19 cellular contexts compared by ENCODE assay signal in the genomic region with DNA sequence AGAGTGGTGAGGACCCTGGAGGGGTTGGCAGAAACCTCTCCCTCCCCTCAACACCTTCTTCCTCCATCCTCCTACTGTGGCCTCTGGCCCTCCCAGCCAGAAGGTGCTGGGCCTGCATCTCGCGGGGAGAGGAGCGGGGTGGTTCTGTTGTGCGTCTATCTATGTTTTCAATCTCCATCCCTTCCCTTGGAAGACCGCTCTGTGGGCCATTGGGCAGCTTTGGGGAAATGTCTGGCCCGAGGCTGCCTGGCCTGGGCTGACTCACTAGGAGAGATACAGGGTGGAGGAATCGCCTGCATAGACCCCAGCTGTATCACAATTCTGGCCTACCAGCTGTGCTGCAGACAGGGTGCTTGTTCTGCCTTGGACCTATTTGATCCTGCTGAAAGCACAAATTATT. TPM values are rescaled to one million over a fixed set of nuclear protein-coding genes. Genes with fewer than 3 reads are reported as not detected.
A peak's percentile ranks its signal among the peaks of the same experiment; 100 is the strongest.
DNase-seq lines count a peak whose midpoint lies in the region; ATAC-seq, FAIRE-seq and TF ChIP-seq lines count a peak whose summit lies in the region.
"Had no signal": no experiment of that assay in that cellular context is flagged by ENCODE, and none has a peak within 500 bp of the region (broad histone marks: within the 10 kb centered on the region; RNA-seq: fewer than 3 reads in every experiment).

No MANE protein-coding gene starts in this region.

- H3K14ac ChIP-seq in IMR-90 (replicated peaks; ENCODE audit: low read depth, low read length) (0 out of 2 replicates have a peak overlapping the region, but pooled peaks have one; percentile 63), H1 (ENCODE audit: insufficient read length) (no peak overlapping the region)

- no peaks in the 10 kb centered on the region for H3K9me1 ChIP-seq in IMR-90 (ENCODE audit: insufficient read depth, low read length)

- intact Hi-C loops in IMR-90 (cut with micrococcal nuclease) (no loop called here), gastrocnemius medialis (cut with DNase I; ENCODE audit: low total_unique reads) (loop anchor here (10.0 kb wide), 1 partner anchor 238 kb away; no protein-coding TSS in a partner anchor)

- 74% methylated on average over 7 of the region's 7 CpGs for WGBS in SK-N-SH (ENCODE audit: low lambda C conversion rate)
- WGBS in IMR-90 (ENCODE audit: extremely low coverage in 2 of 2, insufficient read length in 1 of 2), 2 experiments: no CpG with 5 or more reads among the region's 7 CpGs
- 90% methylated on average over 7 of the region's 7 CpGs; no CpG with 5 or more reads in 1 of the 2 experiments for WGBS in H1 (ENCODE audit: extremely low coverage in 1 of 2, insufficient coverage in 1 of 2, insufficient read length in 1 of 2, insufficient replicate concordance in 2 of 2, low coverage in 1 of 2, low lambda C conversion rate in 2 of 2, missing lambda C conversion rate in 1 of 2), 2 experiments
- 85% methylated on average over 7 of the region's 7 CpGs for WGBS in hepatocyte (ENCODE audit: low lambda C conversion rate, missing lambda C conversion rate)

- no peak overlapping the region for H4K91ac ChIP-seq in IMR-90 (ENCODE audit: insufficient read depth, low read depth, low read length)
- H4K91ac ChIP-seq in H1 (replicated peaks; ENCODE audit: insufficient read length, low read length): no peak overlapping the region

- peak; percentile 82 for DNase-seq in SK-N-SH
- no peak for DNase-seq in IMR-90
- no peak for DNase-seq in H1 (ENCODE audit: low read depth in 1 of 2, low spot score in 2 of 2)
- no peak for DNase-seq in gastrocnemius medialis
- no peak for DNase-seq in medulla oblongata (ENCODE audit: extremely low spot score)
- DNase-seq in hepatocyte (ENCODE audit: low spot score): no peak
- DNase-seq: AML-193; Calu3; CD8-positive, alpha-beta T cell; DMS79 treated with DMSO at 0.1 percent for 48 hours; GF-D8; HFFc6 had no signal

- H3K4me2 ChIP-seq in SK-N-SH (no peak overlapping the region), IMR-90 (ENCODE audit: low read depth, low read length) (no peak overlapping the region), H1 (ENCODE audit: insufficient read depth in 1 of 2, low read depth in 2 of 2, low read length in 2 of 2) (no peak overlapping the region), hepatocyte (no peak overlapping the region)
- H3K4me2 ChIP-seq: A549 had no signal

- H3K27ac ChIP-seq in SK-N-SH (ENCODE audit: low read depth in 2 of 2, low read length in 1 of 2) (peak overlapping the region in 1 of 2 experiments; percentile 88; a peak in 2 of 4 replicates), IMR-90 (ENCODE audit: insufficient read depth, low read length) (no peak overlapping the region), H1 (ENCODE audit: low read depth, low read length) (no peak overlapping the region), gastrocnemius medialis (peak overlapping the region; percentile 79 to 96 (median 89)), hepatocyte (no peak overlapping the region)
- H3K27ac ChIP-seq: 22Rv1, A549 had no signal

- BruUV-seq in IMR-90 (replicated peaks; lab: Mats Ljungman, UMichigan): no TSS peak

- dilution Hi-C loops in IMR-90 (cut with HindIII; ENCODE audit: low sequenced_read_pairs, unreplicated experiment): no loop called here

- H3K4ac ChIP-seq in IMR-90 (ENCODE audit: low read depth, low read length): peak overlapping the region; percentile 63; the same call in 1 of the 2 replicates
- no peak overlapping the region for H3K4ac ChIP-seq in H1 (replicated peaks; ENCODE audit: insufficient read length, low read depth, low read length)

- CTCF ChIA-PET in SK-N-SH (lab: Yijun Ruan, JAX) (interaction anchor here (1.1 to 1.6 kb wide), 2 partner anchors 35 to 41 kb away, joined by 3 to 4 read pairs; no protein-coding TSS in a partner anchor), IMR-90 (lab: Yijun Ruan, JAX) (no interaction called here), H1 (lab: Charles Lee; ENCODE audit: partially characterized antibody) (interaction anchor here (0.7 to 1.0 kb wide), 2 partner anchors 57 to 59 kb away, joined by 3 read pairs; no protein-coding TSS in a partner anchor)

- H2AK5ac ChIP-seq in IMR-90 (ENCODE audit: low read depth, low read length) (no peak overlapping the region), H1 (ENCODE audit: low read depth, low read length) (0 out of 2 replicates have a peak overlapping the region, but pooled peaks have one; percentile 75)

- H2AFZ ChIP-seq in SK-N-SH (ENCODE audit: low read depth) (no peak overlapping the region), IMR-90 (replicated peaks; ENCODE audit: low read length, poor library complexity) (no peak overlapping the region), H1 (ENCODE audit: low read length) (no peak overlapping the region), hepatocyte (no peak overlapping the region)

- H3K9me3 ChIP-seq in SK-N-SH (no peaks in the 10 kb centered on the region), IMR-90 (ENCODE audit: control insufficient read depth, insufficient read depth, low read length) (no peaks in the 10 kb centered on the region), H1 (ENCODE audit: insufficient read depth in 2 of 2, low read depth in 1 of 2, low read length in 1 of 2) (no peaks in the 10 kb centered on the region), gastrocnemius medialis (no peaks in the 10 kb centered on the region), hepatocyte (ENCODE audit: low read depth) (no peaks in the 10 kb centered on the region)
- H3K9me3 ChIP-seq: A549 had no signal

- no peak overlapping the region for H2BK12ac ChIP-seq in H1 (ENCODE audit: low read depth, low read length)

- no peak for FAIRE-seq in H1 (lab: Jason Lieb, UNC)
- FAIRE-seq: A549, HepG2 had no signal

- no peak overlapping the region for H2AK9ac ChIP-seq in IMR-90 (replicated peaks; ENCODE audit: low read depth, low read length, poor library complexity)

- no peak overlapping the region for H3K56ac ChIP-seq in IMR-90 (ENCODE audit: extremely low read depth, insufficient read depth, low read length)
- no peak overlapping the region for H3K56ac ChIP-seq in H1 (replicated peaks; ENCODE audit: insufficient read length, low read depth, low read length)

- TF ChIP-seq EP300 in SK-N-SH (IDR thresholded peaks at IDR 0.05; ENCODE audit: borderline replicate concordance in 1 of 2, low read depth in 1 of 2, low read length in 1 of 2) (peak in 1 of 2 experiments; percentile 61; a peak in 1 of 4 replicates), H1 (IDR thresholded peaks at IDR 0.05; ENCODE audit: borderline replicate concordance in 1 of 2, low read depth in 2 of 2, low read length in 2 of 2) (no peak)

- no peak overlapping the region for H3K18ac ChIP-seq in IMR-90 (ENCODE audit: low read depth, low read length)
- H3K18ac ChIP-seq in H1 (ENCODE audit: extremely low read depth, low read length): no peak overlapping the region

- H3K4me3 ChIP-seq in SK-N-SH (ENCODE audit: low read depth in 2 of 2, low read length in 1 of 2): no peak overlapping the region
- H3K4me3 ChIP-seq in IMR-90 (ENCODE audit: insufficient read depth, low read depth, low read length): no peak overlapping the region
- no peak overlapping the region for H3K4me3 ChIP-seq in H1 (ENCODE audit: extremely low read depth in 1 of 4, insufficient read depth in 2 of 4, low read depth in 3 of 4, low read length in 4 of 4)
- no peak overlapping the region for H3K4me3 ChIP-seq in gastrocnemius medialis
- H3K4me3 ChIP-seq in hepatocyte: no peak overlapping the region
- H3K4me3 ChIP-seq: A549, BLaER1 had no signal

- H4K5ac ChIP-seq in IMR-90 (ENCODE audit: low read depth, low read length) (no peak overlapping the region), H1 (ENCODE audit: insufficient read length, low read depth, low read length) (no peak overlapping the region)

- H4K20me1 ChIP-seq in SK-N-SH (ENCODE audit: insufficient read depth) (0 out of 2 replicates have a peak, but pooled peaks cover 7% of the 10 kb centered on the region), IMR-90 (ENCODE audit: insufficient read depth, low read length) (peaks cover 30% of the 10 kb centered on the region; the same call in 1 of the 2 replicates), H1 (replicated peaks in 1 of 2; ENCODE audit: control insufficient read depth in 1 of 2, insufficient read depth in 2 of 2, low read length in 2 of 2) (peaks cover 2 to 21% of the 10 kb centered on the region in 2 experiments), hepatocyte (ENCODE audit: insufficient read depth, poor library complexity, severe bottlenecking) (no peaks in the 10 kb centered on the region)
- H4K20me1 ChIP-seq: BLaER1 had no signal

- H2BK5ac ChIP-seq in IMR-90 (ENCODE audit: low read depth, low read length, poor library complexity, severe bottlenecking) (no peak overlapping the region), H1 (ENCODE audit: low read depth, low read length) (no peak overlapping the region)

- H3K4me1 ChIP-seq in SK-N-SH (ENCODE audit: control insufficient read depth in 1 of 2, insufficient read depth in 2 of 2, low read depth in 1 of 2, low read length in 1 of 2) (peaks cover 7 to 50% of the 10 kb centered on the region in 2 experiments; a peak in 1 of 4 replicates), IMR-90 (ENCODE audit: control insufficient read depth, insufficient read depth, low read length) (peaks cover 16% of the 10 kb centered on the region), H1 (replicated peaks in 1 of 4; ENCODE audit: control insufficient read depth in 3 of 4, insufficient read depth in 4 of 4, low read length in 3 of 4) (peaks cover 3 to 19% (median 7%) of the 10 kb centered on the region in 4 experiments), gastrocnemius medialis (peaks cover 69 to 72% of the 10 kb centered on the region in 2 donors), hepatocyte (ENCODE audit: insufficient read depth) (peaks cover 18% of the 10 kb centered on the region)

- H3K23me2 ChIP-seq in H1 (ENCODE audit: low read depth, low read length): peaks cover 11% of the 10 kb centered on the region; the same call in 1 of the 2 replicates

- H3K23ac ChIP-seq in IMR-90 (ENCODE audit: low read depth, low read length): no peak overlapping the region
- no peak overlapping the region for H3K23ac ChIP-seq in H1 (ENCODE audit: insufficient read length)

- TF ChIP-seq CTCF in SK-N-SH (IDR thresholded peaks at IDR 0.05) (no peak), IMR-90 (conservative IDR thresholded peaks at IDR 0.05; ENCODE audit: low read depth, low read length) (no peak), H1 (IDR thresholded peaks at IDR 0.05; ENCODE audit: control extremely low read depth in 1 of 3, insufficient read depth in 1 of 3, low read depth in 1 of 3, low read length in 3 of 3) (no peak), gastrocnemius medialis (IDR thresholded peaks at IDR 0.05 in 4 of 5, conservative IDR thresholded peaks at IDR 0.05 in 1 of 5) (no peak), hepatocyte (IDR thresholded peaks at IDR 0.05; ENCODE audit: poor library complexity) (no peak)

- H3F3A ChIP-seq in SK-N-SH (replicated peaks; ENCODE audit: insufficient read depth): peaks cover 6% of the 10 kb centered on the region

- POLR2A ChIA-PET in SK-N-SH (lab: Yijun Ruan, JAX): interaction anchor here (2.0 kb wide), 1 partner anchor 37 kb away, joined by 5 read pairs; no protein-coding TSS in a partner anchor
- POLR2A ChIA-PET in IMR-90 (lab: Charles Lee; ENCODE audit: unreplicated experiment): no interaction called here
- POLR2A ChIA-PET in H1 (lab: Charles Lee; ENCODE audit: partially characterized antibody): no interaction called here

- no peak overlapping the region for H2BK15ac ChIP-seq in IMR-90 (ENCODE audit: low read depth, low read length)
- H2BK15ac ChIP-seq in H1 (ENCODE audit: low read length): peak overlapping the region; percentile 81; the same call in 1 of the 2 replicates

- H3K79me2 ChIP-seq in SK-N-SH (ENCODE audit: insufficient read depth) (no peaks in the 10 kb centered on the region), H1 (ENCODE audit: control insufficient read depth in 1 of 2, insufficient read depth in 2 of 2, low read length in 2 of 2) (peaks cover 0 to 8% of the 10 kb centered on the region in 2 experiments; a peak in 1 of 4 replicates), hepatocyte (peaks cover 9% of the 10 kb centered on the region)

- H3K79me1 ChIP-seq in IMR-90 (ENCODE audit: low read depth in 1 of 2, low read length in 2 of 2) (peaks cover 4 to 18% of the 10 kb centered on the region in 2 experiments; a peak in 3 of 4 replicates), H1 (ENCODE audit: low read depth, low read length) (peaks cover 8% of the 10 kb centered on the region)

- H2BK20ac ChIP-seq in IMR-90 (ENCODE audit: low read depth, low read length) (no peak overlapping the region), H1 (ENCODE audit: low read length) (no peak overlapping the region)

- TF ChIP-seq POLR2A in IMR-90 (IDR thresholded peaks at IDR 0.05; ENCODE audit: low read depth, low read length) (no peak), H1 (IDR thresholded peaks at IDR 0.05; ENCODE audit: control extremely low read depth in 1 of 2, low read depth in 2 of 2, low read length in 2 of 2) (no peak), gastrocnemius medialis (IDR thresholded peaks at IDR 0.05) (no peak)

- ATAC-seq in SK-N-SH treated with all-trans-retinoic acid at 6 μM for 48 hours (no peak), IMR-90 (ENCODE audit: low read depth) (no peak), gastrocnemius medialis (no peak), HG02798 (IDR thresholded peaks at IDR 0.05; ENCODE audit: poor library complexity, unreplicated experiment) (no peak)
- ATAC-seq: A549; CD8-positive, alpha-beta T cell; HCT116; HepG2 had no signal

- no peaks in the 10 kb centered on the region for H3K36me3 ChIP-seq in SK-N-SH (replicated peaks in 1 of 2; ENCODE audit: control insufficient read depth in 1 of 2, insufficient read depth in 2 of 2, low read length in 1 of 2)
- no peaks in the 10 kb centered on the region for H3K36me3 ChIP-seq in IMR-90 (ENCODE audit: control insufficient read depth, insufficient read depth, low read length)
- no peaks in the 10 kb centered on the region for H3K36me3 ChIP-seq in H1 (ENCODE audit: control insufficient read depth in 2 of 4, insufficient read depth in 4 of 4, low read length in 3 of 4)
- H3K36me3 ChIP-seq in gastrocnemius medialis: no peaks in the 10 kb centered on the region
- H3K36me3 ChIP-seq in hepatocyte (replicated peaks; ENCODE audit: insufficient read depth, low read depth): no peaks in the 10 kb centered on the region

- no peak overlapping the region for H2BK120ac ChIP-seq in IMR-90 (ENCODE audit: low read depth, low read length)
- no peak overlapping the region for H2BK120ac ChIP-seq in H1 (replicated peaks; ENCODE audit: low read depth, low read length)

- H4K8ac ChIP-seq in IMR-90 (ENCODE audit: low read depth in 2 of 2, low read length in 2 of 2) (no peak overlapping the region), H1 (ENCODE audit: extremely low read depth, insufficient read depth, low read length) (no peak overlapping the region)

- H3K9ac ChIP-seq in SK-N-SH (no peak overlapping the region), IMR-90 (ENCODE audit: low read depth, low read length) (no peak overlapping the region), H1 (replicated peaks in 1 of 4; ENCODE audit: extremely low read depth in 1 of 4, low read depth in 3 of 4, low read length in 3 of 4) (no peak overlapping the region; a peak in 2 of 7 replicates)

- TF ChIP-seq RAD21 in SK-N-SH (IDR thresholded peaks at IDR 0.05; ENCODE audit: low read length) (no peak), IMR-90 (IDR thresholded peaks at IDR 0.05; ENCODE audit: low read length) (no peak), H1 (IDR thresholded peaks at IDR 0.05 in 1 of 2, conservative IDR thresholded peaks at IDR 0.05 in 1 of 2; ENCODE audit: low read depth in 2 of 2, low read length in 2 of 2) (no peak)

- no peaks in the 10 kb centered on the region for H3K27me3 ChIP-seq in SK-N-SH (ENCODE audit: insufficient read depth)
- H3K27me3 ChIP-seq in IMR-90 (ENCODE audit: control insufficient read depth, insufficient read depth, low read length): peaks cover 3% of the 10 kb centered on the region; the same call in 1 of the 2 replicates
- peaks cover 0 to 21% (median 14%) of the 10 kb centered on the region in 4 experiments; a peak in 6 of 7 replicates for H3K27me3 ChIP-seq in H1 (replicated peaks in 1 of 4; ENCODE audit: control insufficient read depth in 3 of 4, extremely low read depth in 1 of 4, insufficient read depth in 3 of 4, low read length in 3 of 4)
- H3K27me3 ChIP-seq in gastrocnemius medialis: no peaks in the 10 kb centered on the region
- H3K27me3 ChIP-seq in hepatocyte: peaks cover 6% of the 10 kb centered on the region

- in situ Hi-C loops in IMR-90 (cut with MboI; ENCODE audit: low sequenced_read_pairs) (no loop called here), gastrocnemius medialis (cut with MboI; ENCODE audit: low sequenced_read_pairs in 4 of 4) (no loop called here)

- H3K9me2 ChIP-seq in SK-N-SH (no peaks in the 10 kb centered on the region), hepatocyte (replicated peaks; ENCODE audit: insufficient read depth) (no peaks in the 10 kb centered on the region)

RNA-seq across cellular contexts. Expression of a gene that starts 48.4 kb away (rescaled TPM):
- 21.4 and 25.4 TPM in 2 replicates for polyA plus RNA-seq in SK-N-SH (2012; rRNA removed)
- 9.4 and 15.4 TPM in 2 replicates for polyA plus RNA-seq in SK-N-SH (2012; cell fraction: cytosol; rRNA removed)
- 30.4 and 34.4 TPM in 2 replicates for polyA plus RNA-seq in SK-N-SH (2012; cell fraction: nucleus; rRNA removed)
- 5.6 and 6.1 TPM in 2 replicates for total RNA-seq in IMR-90 (2012; rRNA removed)
- 17.2 and 20.4 TPM in 2 replicates for polyA plus RNA-seq in IMR-90 (2012; rRNA removed)
- 12.2 and 16.5 TPM in 2 replicates for polyA plus RNA-seq in IMR-90 (2012; cell fraction: cytosol; rRNA removed)
- 27.8 and 42.5 TPM in 2 replicates for polyA plus RNA-seq in IMR-90 (2012; cell fraction: nucleus; rRNA removed; ENCODE audit: low replicate concordance)
- total RNA-seq in H1 (2021; fragmentation: NEBNext Ultra II Directional; extraction: Animal tissue kit (Norgen Biotek cat#: 25700)): 39.5 and 41.4 TPM in 2 replicates
- polyA plus RNA-seq in H1 (2011; rRNA removed): 19.7 and 28.0 TPM in 2 replicates
- 23.7 TPM for polyA plus RNA-seq in H1 (2011; cell fraction: cytosol; rRNA removed)
- polyA plus RNA-seq in H1 (2011; cell fraction: nucleus; rRNA removed): 50.0 TPM
- 23.2 to 24.5 TPM (median 23.7 TPM) in 4 replicates for polyA plus RNA-seq in H1 (2012, experiment 1 of 2)
- 20.4 TPM for polyA plus RNA-seq in H1 (2012, experiment 2 of 2)
- 15.8 TPM for polyA plus RNA-seq in H1 (2013, experiment 1 of 2)
- 15.8 TPM for polyA plus RNA-seq in H1 (2013, experiment 2 of 2)
- 38.5 and 60.7 TPM in 2 replicates for polyA minus RNA-seq in H1 (2011; rRNA and poly(A)+ RNA removed)
- 25.3 TPM for polyA minus RNA-seq in H1 (2011; cell fraction: cytosol; rRNA and poly(A)+ RNA removed)
- polyA minus RNA-seq in H1 (2011; cell fraction: nucleus; rRNA and poly(A)+ RNA removed): 30.7 TPM
- 10 to 100 TPM; 22.7 to 68.2 (median 37.4) TPM for total RNA-seq in gastrocnemius medialis
- total RNA-seq in hepatocyte: 23.6 and 31.0 TPM in 2 replicates
- polyA plus RNA-seq in hepatocyte: 11.1 and 11.6 TPM in 2 replicates

Comparison
In these comparisons a context has a peak if more than half of its experiments do, and no peak if none do; other contexts are left out.
1. H3K27ac ChIP-seq: peak in gastrocnemius medialis (4 of 4); none in IMR-90 (single experiment), H1 (single experiment) and hepatocyte (single experiment).